ENCODE assay signal across 1 cellular context in genomic region chr1:113809651-113810602, GRCh38.
TF ChIP-seq lines count a peak whose summit lies in the region.

No MANE protein-coding gene starts in this region.

TF ChIP-seq in GM23338, 12 proteins besides CTCF, POLR2A, EP300 and RAD21 (continued from another document):
- TF ChIP-seq ETS1 (IDR thresholded peaks at IDR 0.05) (no peak), CREB1 (CRISPR knock-in tag; IDR thresholded peaks at IDR 0.05; ENCODE audit: low read depth) (no peak), EZH2phosphoT487 (IDR thresholded peaks at IDR 0.05; ENCODE audit: unreplicated experiment) (no peak), REST (IDR thresholded peaks at IDR 0.05; ENCODE audit: unreplicated experiment) (no peak), ZNF114 (CRISPR knock-in tag; IDR thresholded peaks at IDR 0.05) (no peak), ZNF462 (CRISPR knock-in tag; IDR thresholded peaks at IDR 0.05) (no peak)
